In the genomic region with DNA sequence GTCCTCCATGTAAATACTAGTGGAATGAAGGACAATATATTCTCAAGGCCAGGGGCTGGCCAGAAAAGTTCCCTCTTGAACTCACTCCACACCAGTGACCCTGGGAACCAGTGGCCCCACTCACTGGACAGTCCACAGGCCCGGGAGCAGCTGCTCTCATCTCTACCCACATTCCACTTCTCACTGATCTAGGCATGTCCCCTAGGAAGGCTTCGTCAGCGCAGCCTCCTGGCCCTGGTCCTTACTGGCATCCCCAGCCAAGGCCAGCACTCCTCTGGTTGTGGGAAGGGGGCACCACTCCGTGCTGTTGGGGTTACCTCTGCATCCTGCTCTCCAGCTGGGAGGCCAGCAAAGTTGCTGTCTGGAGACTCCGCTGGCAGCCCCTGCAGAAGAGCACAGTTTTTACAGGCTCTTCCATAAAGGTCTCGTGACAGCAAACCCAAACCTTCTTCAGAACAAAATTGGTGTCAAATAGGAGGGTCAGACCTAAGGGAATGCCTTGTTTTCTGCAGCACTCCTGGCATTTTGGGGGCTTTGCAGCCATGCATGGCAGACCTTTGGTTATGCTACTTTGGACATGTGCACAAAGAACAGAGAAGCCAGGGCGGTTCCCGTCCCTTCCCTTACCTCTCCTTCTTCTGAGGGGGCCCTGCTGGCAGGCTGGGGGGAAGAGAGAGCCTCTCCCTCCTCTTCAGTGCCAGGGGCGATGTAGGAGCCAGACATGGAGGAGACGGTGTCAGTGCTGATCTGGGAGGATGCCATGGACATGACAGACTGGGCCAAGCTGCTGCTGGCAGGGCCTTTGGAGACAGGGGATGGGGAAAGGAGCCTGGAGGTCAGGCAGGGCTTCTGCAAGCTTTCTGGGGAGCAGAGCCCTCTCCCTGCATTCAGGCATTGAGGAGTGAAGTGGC, we compare ENCODE assay signal across 18 cellular contexts. TPM values are rescaled to one million over a fixed set of nuclear protein-coding genes. Genes with fewer than 3 reads are reported as not detected.
DNase-seq lines count a peak whose midpoint lies in the region; ATAC-seq, FAIRE-seq and TF ChIP-seq lines count a peak whose summit lies in the region.
"Had no signal": no experiment of that assay in that cellular context is flagged by ENCODE, and none has a peak within 500 bp of the region (broad histone marks: within the 10 kb centered on the region; RNA-seq: fewer than 3 reads in every experiment).

No MANE protein-coding gene starts in this region.

- in situ Hi-C loops in HepG2 (cut with HindIII; ENCODE audit: extremely low pct_ligation_motif_present, low pct_unique_long_range_greater_than_20kb) = loop anchor here (5.0 kb wide), 1 partner anchor 33 kb away; no protein-coding TSS in a partner anchor

- H3K4me1 Mint-ChIP-seq in activated naive CD4-positive, alpha-beta T cell treated with anti-CD3 and anti-CD28 coated beads, Interleukin-2, amount 50 U/mL, for 24 hours = peaks cover 64% of the 10 kb centered on the region

- intact Hi-C loops in HepG2 (cut with micrococcal nuclease; ENCODE audit: unreplicated experiment) = no loop called here
- intact Hi-C loops in sciatic nerve (cut with DNase I) = no loop called here

- WGBS in HepG2 (ENCODE audit: low lambda C conversion rate) = 37% methylated on average over 9 of the region's 10 CpGs

- ATAC-seq in HepG2 (peak; percentile 29; the same call in 2 of the 3 replicates), sciatic nerve (peak; percentile 4), GM19397 (IDR thresholded peaks at IDR 0.05; ENCODE audit: unreplicated experiment) (no peak)
- ATAC-seq: Panc1 had no signal

- FAIRE-seq in HepG2 (lab: Jason Lieb, UNC) = no peak

- no peak for TF ChIP-seq POLR2A in HepG2 (IDR thresholded peaks at IDR 0.05; ENCODE audit: insufficient read depth in 1 of 2, low read depth in 2 of 2, low read length in 2 of 2)

- POLR2A ChIA-PET in HepG2 (lab: Yijun Ruan, JAX) = interaction anchor here (0.6 to 1.3 kb wide), 2 partner anchors 25 to 1973 kb away, joined by 3 read pairs; a partner anchor contains a TSS

- no peaks in the 10 kb centered on the region for H3K79me2 ChIP-seq in HepG2 (ENCODE audit: insufficient read depth, low read length)

- CTCF ChIA-PET in HepG2 (lab: Yijun Ruan, JAX; ENCODE audit: low intra/inter-chr PET ratio, low total read pairs) = interaction anchor here (2.1 to 4.1 kb wide), 2 partner anchors 30 to 34 kb away, joined by 11 to 20 read pairs; no protein-coding TSS in a partner anchor

- peak overlapping the region; percentile 69 for H3K27ac Mint-ChIP-seq in activated naive CD4-positive, alpha-beta T cell treated with anti-CD3 and anti-CD28 coated beads, Interleukin-2, amount 50 U/mL, for 24 hours

- no peak for DNase-seq in activated naive CD4-positive, alpha-beta T cell treated with Interleukin-2 at 50 U/mL for 16 hours
- DNase-seq in WERI-Rb-1 (no peak), HepG2 (ENCODE audit: low spot score) (no peak), sciatic nerve (ENCODE audit: low spot score) (peak; percentile 39), NCI-H1930 (lab: John Stamatoyannopoulos, UW) (no peak), OCI-M2 (lab: John Stamatoyannopoulos, UW; ENCODE audit: unreplicated experiment) (no peak)
- DNase-seq: AML-193; CD8-positive, alpha-beta memory T cell; Kasumi-1; NCI-H1105 treated with DMSO at 0.1 percent for 48 hours; NCI-H187; NCI-H2171; NCI-H510A; SHP77 treated with DMSO at 0.1 percent for 48 hours had no signal

- no peak for TF ChIP-seq EP300 in HepG2 (IDR thresholded peaks at IDR 0.05; ENCODE audit: low read depth in 2 of 2, low read length in 2 of 2)
- no peak for TF ChIP-seq EP300 in HepG2 (CRISPR knock-in tag; IDR thresholded peaks at IDR 0.05; ENCODE audit: borderline replicate concordance)

- H3K36me3 ChIP-seq in WERI-Rb-1 = peaks cover 31% of the 10 kb centered on the region
- no peaks in the 10 kb centered on the region for H3K36me3 ChIP-seq in HepG2 (replicated peaks in 1 of 2; ENCODE audit: control insufficient read depth in 1 of 2, insufficient read depth in 2 of 2, low read length in 2 of 2)

- H4K20me1 ChIP-seq in HepG2 (ENCODE audit: insufficient read depth, low read length) = no peaks in the 10 kb centered on the region

- H3K27ac ChIP-seq in WERI-Rb-1 (peak overlapping the region; percentile 82), HepG2 (ENCODE audit: extremely low read length, insufficient read depth, low read length) (no peak overlapping the region)

- BruUV-seq in HepG2 (replicated peaks; lab: Mats Ljungman, UMichigan) = no TSS peak

- no peak overlapping the region for H3K4me2 ChIP-seq in HepG2 (ENCODE audit: low read depth, low read length)

- H3K4me3 Mint-ChIP-seq in activated naive CD4-positive, alpha-beta T cell treated with anti-CD3 and anti-CD28 coated beads, Interleukin-2, amount 50 U/mL, for 24 hours = no peak overlapping the region

- H2AFZ ChIP-seq in HepG2 (ENCODE audit: low read length) = no peak overlapping the region

- H3K9me3 ChIP-seq in WERI-Rb-1 (ENCODE audit: severe bottlenecking) (no peaks in the 10 kb centered on the region), HepG2 (ENCODE audit: low read length) (no peaks in the 10 kb centered on the region)

- H3K27me3 ChIP-seq in WERI-Rb-1 (ENCODE audit: insufficient read depth, low read depth, severe bottlenecking) (no peaks in the 10 kb centered on the region), HepG2 (ENCODE audit: control insufficient read depth in 1 of 2, insufficient read depth in 2 of 2, low read length in 2 of 2) (peaks cover 0 to 20% of the 10 kb centered on the region in 2 experiments; a peak in 2 of 5 replicates)

- H3K4me3 ChIP-seq in WERI-Rb-1 (ENCODE audit: low read depth, low read length) (no peak overlapping the region), HepG2 (replicated peaks in 1 of 3; ENCODE audit: insufficient read depth in 1 of 3, low read depth in 2 of 3, low read length in 3 of 3) (no peak overlapping the region)

- TF ChIP-seq RAD21 in HepG2 (CRISPR knock-in tag; IDR thresholded peaks at IDR 0.05) = no peak

- H3K4me1 ChIP-seq in HepG2 (ENCODE audit: insufficient read depth, low read length) = peaks cover 11% of the 10 kb centered on the region

- peaks cover 29% of the 10 kb centered on the region for H3K36me3 Mint-ChIP-seq in activated naive CD4-positive, alpha-beta T cell treated with anti-CD3 and anti-CD28 coated beads, Interleukin-2, amount 50 U/mL, for 24 hours

- H3K27me3 Mint-ChIP-seq in activated naive CD4-positive, alpha-beta T cell treated with anti-CD3 and anti-CD28 coated beads, Interleukin-2, amount 50 U/mL, for 24 hours = no peaks in the 10 kb centered on the region

- H3K9me3 Mint-ChIP-seq in activated naive CD4-positive, alpha-beta T cell treated with anti-CD3 and anti-CD28 coated beads, Interleukin-2, amount 50 U/mL, for 24 hours = no peaks in the 10 kb centered on the region
- H3K9me3 Mint-ChIP-seq: CD8-positive, alpha-beta memory T cell had no signal

- TF ChIP-seq CTCF in WERI-Rb-1 (IDR thresholded peaks at IDR 0.05; ENCODE audit: low read depth, low read length) (no peak), HepG2 (CRISPR knock-in tag; IDR thresholded peaks at IDR 0.05) (no peak)

- no peak overlapping the region for H3K9ac ChIP-seq in HepG2 (ENCODE audit: insufficient read depth, low read depth, low read length)

RNA-seq across cellular contexts. Expression of a gene that starts 14.1 kb away (rescaled TPM):
- total RNA-seq in HepG2 (2016; rRNA removed; fragmentation: Illumina TruSeq; extraction: Trizol) = 1.4 and 1.6 TPM in 2 replicates
- 0.09 and 0.30 TPM in 2 replicates for total RNA-seq in HepG2 (2016; cell fraction: cytosol; rRNA removed; fragmentation: Illumina TruSeq; extraction: Trizol; ENCODE audit: low read depth)
- 1.4 and 1.9 TPM in 2 replicates for total RNA-seq in HepG2 (2016; cell fraction: insoluble cytoplasmic fraction; rRNA removed; fragmentation: Illumina TruSeq; extraction: Trizol)
- 0.77 and 0.93 TPM in 2 replicates for total RNA-seq in HepG2 (2016; cell fraction: membrane; rRNA removed; fragmentation: Illumina TruSeq; extraction: Trizol)
- 0.94 and 1.3 TPM in 2 replicates for total RNA-seq in HepG2 (2016; cell fraction: nucleus; rRNA removed; fragmentation: Illumina TruSeq; extraction: Trizol)
- 0.98 and 1.2 TPM in 2 replicates for polyA plus RNA-seq in HepG2 (2011; rRNA removed)
- 0.82 and 1.5 TPM in 2 replicates for polyA plus RNA-seq in HepG2 (2011; cell fraction: cytosol; rRNA removed)
- 2.8 and 3.7 TPM in 2 replicates for polyA plus RNA-seq in HepG2 (2011; cell fraction: nucleus; rRNA removed)
- polyA plus RNA-seq in HepG2 (2012) = 0.66 and 0.96 TPM in 2 replicates
- 0.31 and 0.45 TPM in 2 replicates for polyA plus RNA-seq in HepG2 (2016; cell fraction: cytosol; fragmentation: Illumina TruSeq; extraction: Trizol; ENCODE audit: low read depth)
- 1.3 and 1.4 TPM in 2 replicates for polyA plus RNA-seq in HepG2 (2016; cell fraction: insoluble cytoplasmic fraction; fragmentation: Illumina TruSeq; extraction: Trizol; ENCODE audit: low read depth)
- 0.61 and 0.62 TPM in 2 replicates for polyA plus RNA-seq in HepG2 (2016; cell fraction: membrane; fragmentation: Illumina TruSeq; extraction: Trizol; ENCODE audit: low read depth)
- 2.0 and 2.1 TPM in 2 replicates for polyA plus RNA-seq in HepG2 (2016; cell fraction: nucleus; fragmentation: Illumina TruSeq; extraction: Trizol; ENCODE audit: insufficient read depth, low read depth)
- 0.05 and 1.5 TPM in 2 replicates for polyA minus RNA-seq in HepG2 (2011; rRNA and poly(A)+ RNA removed; ENCODE audit: low replicate concordance)
- polyA minus RNA-seq in HepG2 (2011; cell fraction: cytosol; rRNA and poly(A)+ RNA removed) = 0.35 and 0.40 TPM in 2 replicates
- 0.37 and 0.52 TPM in 2 replicates for polyA minus RNA-seq in HepG2 (2011; cell fraction: nucleus; rRNA and poly(A)+ RNA removed)
- total RNA-seq in sciatic nerve = 0.40 TPM
- total RNA-seq: H4 had no signal

RNA-seq across cellular contexts. Expression of a gene that starts 51.6 kb away (rescaled TPM):
- total RNA-seq in HepG2 (2016; rRNA removed; fragmentation: Illumina TruSeq; extraction: Trizol) (116 and 118 TPM in 2 replicates), sciatic nerve (125 TPM)
- 32.5 and 33.1 TPM in 2 replicates for total RNA-seq in HepG2 (2016; cell fraction: cytosol; rRNA removed; fragmentation: Illumina TruSeq; extraction: Trizol; ENCODE audit: low read depth)
- total RNA-seq in HepG2 (2016; cell fraction: insoluble cytoplasmic fraction; rRNA removed; fragmentation: Illumina TruSeq; extraction: Trizol) = 112 and 113 TPM in 2 replicates
- 41.7 and 48.8 TPM in 2 replicates for total RNA-seq in HepG2 (2016; cell fraction: membrane; rRNA removed; fragmentation: Illumina TruSeq; extraction: Trizol)
- 80.6 and 103 TPM in 2 replicates for total RNA-seq in HepG2 (2016; cell fraction: nucleus; rRNA removed; fragmentation: Illumina TruSeq; extraction: Trizol)
- polyA plus RNA-seq in HepG2 (2011; rRNA removed) = 86.9 and 118 TPM in 2 replicates
- 65.5 and 68.0 TPM in 2 replicates for polyA plus RNA-seq in HepG2 (2011; cell fraction: cytosol; rRNA removed)
- 259 and 277 TPM in 2 replicates for polyA plus RNA-seq in HepG2 (2011; cell fraction: nucleus; rRNA removed)
- 100 and 124 TPM in 2 replicates for polyA plus RNA-seq in HepG2 (2012)
- polyA plus RNA-seq in HepG2 (2016; cell fraction: cytosol; fragmentation: Illumina TruSeq; extraction: Trizol; ENCODE audit: low read depth) = 7.1 and 8.4 TPM in 2 replicates
- polyA plus RNA-seq in HepG2 (2016; cell fraction: insoluble cytoplasmic fraction; fragmentation: Illumina TruSeq; extraction: Trizol; ENCODE audit: low read depth) = 78.0 and 79.6 TPM in 2 replicates
- polyA plus RNA-seq in HepG2 (2016; cell fraction: membrane; fragmentation: Illumina TruSeq; extraction: Trizol; ENCODE audit: low read depth) = 18.4 and 21.9 TPM in 2 replicates
- 147 and 170 TPM in 2 replicates for polyA plus RNA-seq in HepG2 (2016; cell fraction: nucleus; fragmentation: Illumina TruSeq; extraction: Trizol; ENCODE audit: insufficient read depth, low read depth)
- 144 and 202 TPM in 2 replicates for polyA minus RNA-seq in HepG2 (2011; rRNA and poly(A)+ RNA removed; ENCODE audit: low replicate concordance)
- polyA minus RNA-seq in HepG2 (2011; cell fraction: cytosol; rRNA and poly(A)+ RNA removed) = 69.7 and 91.8 TPM in 2 replicates
- 113 and 132 TPM in 2 replicates for polyA minus RNA-seq in HepG2 (2011; cell fraction: nucleus; rRNA and poly(A)+ RNA removed)
